In the genomic region with DNA sequence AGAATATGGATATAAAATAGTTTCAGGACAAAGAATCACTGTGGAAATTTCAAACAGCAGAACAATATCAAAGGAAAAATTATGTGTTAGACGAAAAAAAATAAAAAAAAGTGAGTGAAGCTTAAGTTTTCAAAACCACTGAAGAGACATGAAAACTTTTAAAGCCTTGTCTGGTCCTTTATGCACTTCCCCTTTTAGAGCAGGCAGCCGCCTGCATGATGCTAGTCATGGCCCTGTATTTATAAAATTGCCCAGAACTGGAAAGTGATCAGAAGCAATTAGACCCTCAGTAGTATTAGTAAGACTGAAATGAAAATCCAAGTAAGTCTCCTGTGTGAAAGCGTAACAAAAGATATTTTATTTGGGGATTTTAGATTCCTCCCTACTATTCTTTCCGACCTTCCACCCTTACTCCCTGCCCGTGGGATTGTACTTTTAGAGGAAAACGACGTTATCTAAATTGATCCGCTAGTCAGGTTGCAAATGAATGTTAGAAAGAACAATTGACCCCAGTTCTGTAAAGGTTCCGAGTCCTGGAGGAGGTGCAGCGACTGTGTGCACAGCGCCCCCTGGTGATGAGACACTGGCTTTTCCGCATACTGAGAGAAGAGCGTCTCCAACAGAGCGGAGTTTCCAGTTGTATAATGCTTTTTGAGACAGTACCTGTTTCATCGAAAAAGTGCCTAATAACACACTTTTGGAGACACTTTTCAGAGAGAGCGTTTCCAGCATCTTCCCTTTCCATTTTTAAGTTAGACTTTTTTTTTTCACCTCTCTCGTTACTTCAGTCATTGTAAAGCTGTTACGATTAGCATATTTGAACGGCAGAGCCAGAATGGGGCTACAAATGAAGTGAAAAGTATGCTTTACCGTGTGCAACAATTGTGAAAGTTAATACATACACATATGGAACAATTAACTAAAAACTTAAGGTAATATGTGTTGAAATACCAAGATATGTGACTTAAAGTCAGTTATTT, we compare ENCODE assay signal across 7 cellular contexts. TPM values are rescaled to one million over a fixed set of nuclear protein-coding genes. Genes with fewer than 3 reads are reported as not detected.
DNase-seq lines count a peak whose midpoint lies in the region; ATAC-seq, FAIRE-seq and TF ChIP-seq lines count a peak whose summit lies in the region.

No MANE protein-coding gene starts in this region.

- H3K4me3 Mint-ChIP-seq in stimulated activated memory B cell treated with anti-CD40 and anti-IgM and Interleukin-4, amounts not matched to agents 10 μg/mL and 1 μg/mL and 100 μg/mL, for 72 hours: no peak overlapping the region
- H3K4me3 Mint-ChIP-seq in activated T-helper 1 cell treated with anti-CD3 and anti-CD28 coated beads, Interleukin-12 subunit alpha, Interleukin-12 subunit beta, Interleukin-2, Interleukin-4 antibody, amounts not matched to agents 30 ng/mL and 10 ng/mL and 1 ng/mL, durations not matched to agents 14 hours and 24 hours and 36 hours: no peak overlapping the region

- no peak for TF ChIP-seq POLR2A in esophagus muscularis mucosa (IDR thresholded peaks at IDR 0.05; ENCODE audit: low read depth)

- H3K4me3 ChIP-seq in PC-9: no peak overlapping the region
- no peak overlapping the region for H3K4me3 ChIP-seq in esophagus muscularis mucosa
- H3K4me3 ChIP-seq in pancreas: no peak overlapping the region

- H3K4me1 Mint-ChIP-seq in stimulated activated memory B cell treated with anti-CD40 and anti-IgM and Interleukin-4, amounts not matched to agents 10 μg/mL and 1 μg/mL and 100 μg/mL, for 72 hours: no peaks in the 10 kb centered on the region
- no peaks in the 10 kb centered on the region for H3K4me1 Mint-ChIP-seq in activated T-helper 1 cell treated with anti-CD3 and anti-CD28 coated beads, Interleukin-12 subunit alpha, Interleukin-12 subunit beta, Interleukin-2, Interleukin-4 antibody, amounts not matched to agents 30 ng/mL and 10 ng/mL and 1 ng/mL, durations not matched to agents 14 hours and 24 hours and 36 hours (ENCODE audit: low read depth)

- H3K27ac Mint-ChIP-seq in stimulated activated memory B cell treated with anti-CD40 and anti-IgM and Interleukin-4, amounts not matched to agents 10 μg/mL and 1 μg/mL and 100 μg/mL, for 72 hours: no peak overlapping the region
- H3K27ac Mint-ChIP-seq in activated T-helper 1 cell treated with anti-CD3 and anti-CD28 coated beads, Interleukin-12 subunit alpha, Interleukin-12 subunit beta, Interleukin-2, Interleukin-4 antibody, amounts not matched to agents 30 ng/mL and 10 ng/mL and 1 ng/mL, durations not matched to agents 14 hours and 24 hours and 36 hours: no peak overlapping the region

- H3K79me2 ChIP-seq in PC-9 (ENCODE audit: low read depth): peaks cover 65% of the 10 kb centered on the region

- H3K4me1 ChIP-seq in PC-9 (replicated peaks; ENCODE audit: insufficient read depth): 0 out of 2 replicates have a peak, but pooled peaks cover under 1% of the 10 kb centered on the region
- no peaks in the 10 kb centered on the region for H3K4me1 ChIP-seq in esophagus muscularis mucosa
- H3K4me1 ChIP-seq in pancreas: no peaks in the 10 kb centered on the region

- CTCF ChIA-PET in PC-9 (lab: Charles Lee): interaction anchor here (0.8 to 1.0 kb wide), 2 partner anchors 283 to 429 kb away, joined by 3 to 6 read pairs; no protein-coding TSS in a partner anchor

- 77% methylated on average over 20 of the region's 20 CpGs for WGBS in esophagus muscularis mucosa
- 59 to 63% methylated on average over 20 of the region's 20 CpGs for WGBS in pancreas, 2 donors

- no peak overlapping the region for H3K4me2 ChIP-seq in PC-9

- H2AFZ ChIP-seq in PC-9: no peak overlapping the region

- H3K9me2 ChIP-seq in PC-9 (ENCODE audit: insufficient read depth): no peaks in the 10 kb centered on the region

- H3K27ac ChIP-seq in PC-9: no peak overlapping the region; the same call in 1 of the 2 replicates
- H3K27ac ChIP-seq in esophagus muscularis mucosa (replicated peaks in 1 of 4): no peak overlapping the region
- H3K27ac ChIP-seq in pancreas: no peak overlapping the region

- peak; percentile 75 to 92 (median 83) for ATAC-seq in pancreas
- no peak for ATAC-seq in stimulated activated memory B cell treated with anti-CD40 and anti-IgM and Interleukin-4, amounts not matched to agents 10 μg/mL and 1 μg/mL and 100 μg/mL, for 72 hours

- BruUV-seq in PC-9 (replicated peaks; lab: Mats Ljungman, UMichigan): no TSS peak

- POLR2A ChIA-PET in PC-9 (lab: Charles Lee; ENCODE audit: unreplicated experiment): interaction anchor here (0.6 to 0.7 kb wide), 2 partner anchors 55 to 579 kb away, joined by 3 to 6 read pairs; no protein-coding TSS in a partner anchor

- H3K9me3 ChIP-seq in PC-9 (ENCODE audit: insufficient read depth, low read depth) (no peaks in the 10 kb centered on the region), esophagus muscularis mucosa (no peaks in the 10 kb centered on the region), pancreas (no peaks in the 10 kb centered on the region)

- intact Hi-C loops in PC-9 (cut with micrococcal nuclease; ENCODE audit: unreplicated experiment): loop anchor here (1.0 to 10.0 kb wide), 3 partner anchors 170 to 445 kb away; a partner anchor contains a TSS
- intact Hi-C loops in esophagus muscularis mucosa (cut with DNase I): no loop called here
- intact Hi-C loops in pancreas (cut with DNase I): loop anchor here in 1 of 3 donors (10.0 kb wide), 1 partner anchor 175 kb away; no protein-coding TSS in a partner anchor
- intact Hi-C loops in activated T-helper 1 cell treated with anti-CD3 and anti-CD28 coated beads, Interleukin-12 subunit alpha, Interleukin-12 subunit beta, Interleukin-2, Interleukin-4 antibody, amounts not matched to agents 30 ng/mL and 10 ng/mL and 1 ng/mL, durations not matched to agents 14 hours and 24 hours and 36 hours (cut with micrococcal nuclease): no loop called here

- peaks cover 82% of the 10 kb centered on the region for H3F3A ChIP-seq in PC-9 (ENCODE audit: insufficient read depth, low read depth)

- peak; percentile 82 for DNase-seq in DMS53 treated with DMSO at 0.1 percent for 48 hours (lab: John Stamatoyannopoulos, UW; ENCODE audit: unreplicated experiment)
- DNase-seq in H4 (ENCODE audit: low spot score): peak; percentile 57
- peak in 1 of 2 experiments; percentile 53 for DNase-seq in PC-9
- DNase-seq in esophagus muscularis mucosa (ENCODE audit: extremely low spot score): no peak
- peak; percentile 23 to 86 (median 64) for DNase-seq in pancreas
- DNase-seq in activated T-helper 1 cell treated with anti-CD3 and anti-CD28 coated beads, Interleukin-12 subunit alpha, Interleukin-12 subunit beta, Interleukin-2, Interleukin-4 antibody, amounts not matched to agents 30 ng/mL and 10 ng/mL and 1 ng/mL, durations not matched to agents 14 hours and 24 hours and 36 hours (ENCODE audit: low spot score): no peak

- no peaks in the 10 kb centered on the region for H3K9me3 Mint-ChIP-seq in stimulated activated memory B cell treated with anti-CD40 and anti-IgM and Interleukin-4, amounts not matched to agents 10 μg/mL and 1 μg/mL and 100 μg/mL, for 72 hours
- H3K9me3 Mint-ChIP-seq in activated T-helper 1 cell treated with anti-CD3 and anti-CD28 coated beads, Interleukin-12 subunit alpha, Interleukin-12 subunit beta, Interleukin-2, Interleukin-4 antibody, amounts not matched to agents 30 ng/mL and 10 ng/mL and 1 ng/mL, durations not matched to agents 14 hours and 24 hours and 36 hours: no peaks in the 10 kb centered on the region

- H3K36me3 Mint-ChIP-seq in stimulated activated memory B cell treated with anti-CD40 and anti-IgM and Interleukin-4, amounts not matched to agents 10 μg/mL and 1 μg/mL and 100 μg/mL, for 72 hours: no peaks in the 10 kb centered on the region
- no peaks in the 10 kb centered on the region for H3K36me3 Mint-ChIP-seq in activated T-helper 1 cell treated with anti-CD3 and anti-CD28 coated beads, Interleukin-12 subunit alpha, Interleukin-12 subunit beta, Interleukin-2, Interleukin-4 antibody, amounts not matched to agents 30 ng/mL and 10 ng/mL and 1 ng/mL, durations not matched to agents 14 hours and 24 hours and 36 hours (ENCODE audit: low read depth)

- FAIRE-seq in pancreas (lab: Jason Lieb, UNC): no peak

- peaks cover 88% of the 10 kb centered on the region for H4K20me1 ChIP-seq in PC-9 (ENCODE audit: insufficient read depth)

- no peaks in the 10 kb centered on the region for H3K27me3 Mint-ChIP-seq in stimulated activated memory B cell treated with anti-CD40 and anti-IgM and Interleukin-4, amounts not matched to agents 10 μg/mL and 1 μg/mL and 100 μg/mL, for 72 hours
- H3K27me3 Mint-ChIP-seq in activated T-helper 1 cell treated with anti-CD3 and anti-CD28 coated beads, Interleukin-12 subunit alpha, Interleukin-12 subunit beta, Interleukin-2, Interleukin-4 antibody, amounts not matched to agents 30 ng/mL and 10 ng/mL and 1 ng/mL, durations not matched to agents 14 hours and 24 hours and 36 hours (ENCODE audit: insufficient read depth): no peaks in the 10 kb centered on the region

- H3K27me3 ChIP-seq in PC-9 (ENCODE audit: insufficient read depth, low read depth): no peaks in the 10 kb centered on the region
- no peaks in the 10 kb centered on the region for H3K27me3 ChIP-seq in esophagus muscularis mucosa
- H3K27me3 ChIP-seq in pancreas: no peaks in the 10 kb centered on the region

- TF ChIP-seq EP300 in esophagus muscularis mucosa (IDR thresholded peaks at IDR 0.05): no peak

- H3K36me3 ChIP-seq in PC-9 (ENCODE audit: low read depth): peaks cover 72% of the 10 kb centered on the region
- H3K36me3 ChIP-seq in esophagus muscularis mucosa: peaks cover 0 to 5% (median 0%) of the 10 kb centered on the region in 4 donors
- no peaks in the 10 kb centered on the region for H3K36me3 ChIP-seq in pancreas

- TF ChIP-seq CTCF in PC-9 (conservative IDR thresholded peaks at IDR 0.05): peak; percentile 95
- TF ChIP-seq CTCF in esophagus muscularis mucosa (IDR thresholded peaks at IDR 0.05): peak; percentile 13 to 54 (median 32)
- TF ChIP-seq CTCF in pancreas (IDR thresholded peaks at IDR 0.05): peak; percentile 35 to 64 (median 52)

RNA-seq across cellular contexts. Expression of a gene that starts 12.4 kb away (rescaled TPM):
- 218 and 240 TPM in 2 replicates for total RNA-seq in H4 (2014; rRNA removed; shearing (Covaris generic))
- total RNA-seq in PC-9 (2021) (750 and 766 TPM in 2 replicates), esophagus muscularis mucosa (10 to 100 TPM; 39.8 to 65.9 (median 44.6) TPM), pancreas (10 to 100 TPM; 39.8 to 69.4 (median 54.7) TPM)
- 10 to 100 TPM; 26.8 to 37.7 TPM for polyA plus RNA-seq in pancreas
- 0.73 and 1.0 TPM in 2 replicates for total RNA-seq in activated T-helper 1 cell treated with anti-CD3 and anti-CD28 coated beads, Interleukin-12 subunit alpha, Interleukin-12 subunit beta, Interleukin-2, Interleukin-4 antibody, amounts not matched to agents 30 ng/mL and 10 ng/mL and 1 ng/mL, durations not matched to agents 14 hours and 24 hours and 36 hours

Comparison
In these comparisons a context has a peak if more than half of its experiments do, and no peak if none do; other contexts are left out.
1. DNase-seq: peak in DMS53 treated with DMSO at 0.1 percent for 48 hours (single experiment), H4 (single experiment) and pancreas (6 of 6); none in esophagus muscularis mucosa (single experiment) and activated T-helper 1 cell treated with anti-CD3 and anti-CD28 coated beads, Interleukin-12 subunit alpha, Interleukin-12 subunit beta, Interleukin-2, Interleukin-4 antibody, amounts not matched to agents 30 ng/mL and 10 ng/mL and 1 ng/mL, durations not matched to agents 14 hours and 24 hours and 36 hours (single experiment).
2. CTCF ChIP-seq: peak in every context shown above with its lines; median percentile 95 in PC-9; 52 in pancreas; 32 in esophagus muscularis mucosa.
3. RNA of a gene that starts 12.4 kb away (total RNA-seq): 750 to 766 TPM in PC-9, 218 to 240 TPM in H4, 39.8 to 69.4 TPM in pancreas and 39.8 to 65.9 TPM in esophagus muscularis mucosa; 0.73 to 1.0 TPM in activated T-helper 1 cell treated with anti-CD3 and anti-CD28 coated beads, Interleukin-12 subunit alpha, Interleukin-12 subunit beta, Interleukin-2, Interleukin-4 antibody, amounts not matched to agents 30 ng/mL and 10 ng/mL and 1 ng/mL, durations not matched to agents 14 hours and 24 hours and 36 hours; every median in the first group is over 10 times any median in the second.